ENCODE assay signal across 24 cellular contexts in the genomic region with DNA sequence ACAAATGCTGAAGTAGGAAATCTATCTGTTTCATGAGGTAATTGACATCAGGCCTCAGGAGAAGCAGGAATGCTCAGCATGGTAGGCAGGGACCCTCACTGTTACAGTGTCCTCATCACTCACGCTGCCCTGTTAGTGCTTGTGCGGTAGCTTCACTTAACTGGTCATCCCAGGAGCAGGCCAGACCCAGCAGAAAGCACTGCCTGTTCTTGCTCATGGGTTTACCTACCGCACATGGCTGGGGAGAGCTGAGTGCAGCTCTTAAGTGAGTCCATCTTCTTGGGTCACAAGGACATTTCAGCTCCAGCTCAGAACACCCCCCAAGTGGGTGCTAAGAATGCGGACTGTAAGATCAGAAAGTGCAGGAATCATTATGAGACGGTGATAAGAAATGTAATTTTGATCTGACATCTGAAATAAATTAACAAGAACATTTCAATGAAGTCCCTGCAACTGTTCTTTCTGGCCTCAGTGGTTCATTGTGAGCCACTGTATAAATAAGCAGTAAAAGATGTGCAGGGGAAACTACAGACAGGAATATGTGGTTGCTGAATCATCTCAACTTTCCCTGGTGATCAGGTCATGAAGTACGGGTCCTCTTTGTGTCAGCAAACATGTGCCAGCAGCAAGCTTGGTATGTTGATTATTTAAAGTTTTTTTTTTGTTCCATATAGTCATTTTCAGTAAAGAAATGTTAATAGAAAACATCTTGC.
DNase-seq lines count a peak whose midpoint lies in the region; ATAC-seq and TF ChIP-seq lines count a peak whose summit lies in the region.
"Had no signal": no experiment of that assay in that cellular context is flagged by ENCODE, and none has a peak within 500 bp of the region (broad histone marks: within the 10 kb centered on the region; RNA-seq: fewer than 3 reads in every experiment).

No MANE protein-coding gene starts in this region.

- H3K9ac ChIP-seq in adipocyte (ENCODE audit: low read length): no peak overlapping the region

- H3K27me3 ChIP-seq in adipocyte (replicated peaks; ENCODE audit: control insufficient read depth, insufficient read depth, low read length) (no peaks in the 10 kb centered on the region), psoas muscle (ENCODE audit: insufficient read depth in 3 of 3, low read length in 2 of 3) (no peaks in the 10 kb centered on the region)
- H3K27me3 ChIP-seq: adrenal gland, ovary had no signal

- CTCF ChIA-PET in AG04449 (lab: Yijun Ruan, JAX): interaction anchor here (4.0 kb wide), 1 partner anchor 169 kb away, joined by 27 read pairs; no protein-coding TSS in a partner anchor

- H3K9me3 ChIP-seq in adipocyte (ENCODE audit: control insufficient read depth, low read length): no peaks in the 10 kb centered on the region
- H3K9me3 ChIP-seq in psoas muscle: no peaks in the 10 kb centered on the region
- H3K9me3 ChIP-seq: A549, adrenal gland, Caco-2, mucosa of descending colon, ovary had no signal

- no peaks in the 10 kb centered on the region for H3K36me3 ChIP-seq in adipocyte (ENCODE audit: control insufficient read depth, insufficient read depth, low read length, severe bottlenecking)
- no peaks in the 10 kb centered on the region for H3K36me3 ChIP-seq in psoas muscle (ENCODE audit: insufficient read depth in 1 of 2, low read depth in 1 of 2)
- H3K36me3 ChIP-seq: adrenal gland, ovary had no signal

- POLR2A ChIA-PET in AG04449 (lab: Yijun Ruan, JAX): interaction anchor here (1.8 kb wide), 1 partner anchor 39 kb away, joined by 6 read pairs; no protein-coding TSS in a partner anchor

- no peak overlapping the region for H3K4me3 ChIP-seq in AG04449 (ENCODE audit: low read depth, low read length)
- H3K4me3 ChIP-seq in HFF-Myc (replicated peaks; ENCODE audit: low read depth, low read length): no peak overlapping the region
- H3K4me3 ChIP-seq in adipocyte (ENCODE audit: low read length): no peak overlapping the region
- H3K4me3 ChIP-seq in psoas muscle: no peak overlapping the region
- H3K4me3 ChIP-seq: A549, adrenal gland, coronary artery, K562, mucosa of descending colon, ovary had no signal

- ATAC-seq in psoas muscle: no peak
- no peak for ATAC-seq in GM19452 (IDR thresholded peaks at IDR 0.05; ENCODE audit: unreplicated experiment)
- ATAC-seq: A549, K562, mucosa of descending colon, SK-N-SH treated with all-trans-retinoic acid at 6 μM for 48 hours had no signal

- TF ChIP-seq CTCF in AG04449 (IDR thresholded peaks at IDR 0.05; ENCODE audit: insufficient read depth, low read length, missing control alignments) (no peak), HFF-Myc (IDR thresholded peaks at IDR 0.05; ENCODE audit: low read depth, low read length, missing control alignments) (no peak), psoas muscle (IDR thresholded peaks at IDR 0.05) (no peak)

- WGBS in psoas muscle, 3 donors: 84 to 86% (median 85%) methylated on average over 6 of the region's 6 CpGs

- intact Hi-C loops in psoas muscle (cut with DNase I): no loop called here

- no peak overlapping the region for H3K27ac ChIP-seq in psoas muscle
- H3K27ac ChIP-seq: A549, adrenal gland, coronary artery, epithelial cell of prostate, ovary had no signal

- DNase-seq in AG04449 (ENCODE audit: low read depth, low spot score): peak; percentile 96
- peak; percentile 69 for DNase-seq in HFF-Myc (ENCODE audit: extremely low read depth, low read depth)
- peak; percentile 79 for DNase-seq in adipocyte (ENCODE audit: low read depth)
- peak; percentile 43 for DNase-seq in fibroblast of the conjunctiva (ENCODE audit: low read depth)
- DNase-seq in NOMO-1 (lab: John Stamatoyannopoulos, UW; ENCODE audit: unreplicated experiment in 2 of 2): no peak
- DNase-seq in psoas muscle: no peak
- no peak for DNase-seq in NCI-H187 treated with DMSO at 0.1 percent for 48 hours (lab: John Stamatoyannopoulos, UW)
- DNase-seq: activated CD4-positive, alpha-beta T cell treated with anti-CD3 and anti-CD28 coated beads, Interleukin-2, amount 50 U/mL, for 4 hours; activated T-cell treated with anti-CD3 and anti-CD28 coated beads, Interleukin-2, amount 50 U/mL, for 24 hours; adrenal gland; Caco-2; GDM1; hypothalamus; mucosa of descending colon; NCI-H345; ovary; small intestine; trophoblast cell had no signal

- H3K4me1 ChIP-seq in adipocyte (ENCODE audit: control insufficient read depth, insufficient read depth, low read length) (no peaks in the 10 kb centered on the region), psoas muscle (no peaks in the 10 kb centered on the region)
- H3K4me1 ChIP-seq: A549, adrenal gland, Caco-2 had no signal

Comparison
In these comparisons a context has a peak if more than half of its experiments do, and no peak if none do; other contexts are left out.
1. DNase-seq: peak in AG04449 (single experiment), HFF-Myc (single experiment), adipocyte (single experiment) and fibroblast of the conjunctiva (single experiment); none in NOMO-1 (0 of 2), psoas muscle (0 of 2) and NCI-H187 treated with DMSO at 0.1 percent for 48 hours (single experiment).